Comparison of ENCODE assay signal across 7 cellular contexts in genomic region chr2:219207254-219207883, GRCh38. TPM values are rescaled to one million over a fixed set of nuclear protein-coding genes. Genes with fewer than 3 reads are reported as not detected.
DNase-seq lines count a peak whose midpoint lies in the region; FAIRE-seq and TF ChIP-seq lines count a peak whose summit lies in the region.

No MANE protein-coding gene starts in this region.

- peaks cover 11% of the 10 kb centered on the region for H3K4me1 Mint-ChIP-seq in astrocyte (ENCODE audit: low read depth, unreplicated experiment)

- H2AFZ ChIP-seq in astrocyte (ENCODE audit: low read depth, low read length), result peak overlapping the region; percentile 43

- peak overlapping the region; percentile 58 for H3K4me3 ChIP-seq in Jurkat, Clone E6-1 (ENCODE audit: low read length)
- H3K4me3 ChIP-seq in astrocyte (ENCODE audit: insufficient read depth, low read depth, low read length), result peak overlapping the region; percentile 66
- H3K4me3 ChIP-seq in kidney (ENCODE audit: low read length in 2 of 2), result peak overlapping the region; percentile 74 to 89

- H3K4me1 ChIP-seq in astrocyte (ENCODE audit: insufficient read depth, low read length) (peaks cover 16% of the 10 kb centered on the region), kidney (ENCODE audit: control insufficient read depth in 1 of 2, insufficient read depth in 1 of 2, low read depth in 1 of 2, low read length in 2 of 2) (peaks cover 8 to 14% of the 10 kb centered on the region in 2 donors)

- TF ChIP-seq CTCF in astrocyte (IDR thresholded peaks at IDR 0.05; ENCODE audit: insufficient read depth, low read depth, low read length), result no peak
- TF ChIP-seq CTCF in kidney (IDR thresholded peaks at IDR 0.05; ENCODE audit: borderline replicate concordance, extremely low read depth, insufficient read depth), result no peak

- H3K36me3 Mint-ChIP-seq in astrocyte (ENCODE audit: low read depth, unreplicated experiment), result peaks cover 8% of the 10 kb centered on the region

- no peaks in the 10 kb centered on the region for H3K27me3 ChIP-seq in astrocyte (ENCODE audit: insufficient read depth, low read length)

- no peaks in the 10 kb centered on the region for H3K36me3 ChIP-seq in astrocyte (ENCODE audit: insufficient read depth, low read length)
- peaks cover 10 to 19% of the 10 kb centered on the region in 2 donors for H3K36me3 ChIP-seq in kidney (ENCODE audit: control insufficient read depth in 1 of 2, insufficient read depth in 2 of 2, low read length in 2 of 2)

- intact Hi-C loops in kidney (cut with DNase I), result no loop called here

- H4K20me1 ChIP-seq in astrocyte (ENCODE audit: insufficient read depth, low read length), result peaks cover 15% of the 10 kb centered on the region

- H3K9me3 Mint-ChIP-seq in astrocyte (ENCODE audit: unreplicated experiment), result no peaks in the 10 kb centered on the region

- H3K4me3 Mint-ChIP-seq in astrocyte (ENCODE audit: unreplicated experiment), result peak overlapping the region; percentile 81

- peaks cover 6% of the 10 kb centered on the region for H3K79me2 ChIP-seq in astrocyte (ENCODE audit: insufficient read depth, low read length)

- no peak overlapping the region for H3K27ac Mint-ChIP-seq in astrocyte (ENCODE audit: unreplicated experiment)

- H3K9me3 ChIP-seq in astrocyte (ENCODE audit: insufficient read depth, low read depth, low read length), result no peaks in the 10 kb centered on the region
- no peaks in the 10 kb centered on the region for H3K9me3 ChIP-seq in kidney (ENCODE audit: control insufficient read depth in 1 of 2, low read length in 2 of 2)

- H3K27me3 Mint-ChIP-seq in astrocyte (ENCODE audit: low read depth, unreplicated experiment), result peaks cover 2% of the 10 kb centered on the region

- H3K9ac ChIP-seq in astrocyte (ENCODE audit: low read length) (peak overlapping the region; percentile 77), kidney (ENCODE audit: low read length in 2 of 2) (peak overlapping the region; percentile 26 to 57)

- peak overlapping the region; percentile 75 for H3K27ac ChIP-seq in astrocyte (ENCODE audit: low read depth, low read length)
- H3K27ac ChIP-seq in kidney (ENCODE audit: low read depth in 2 of 2, low read length in 2 of 2), result peak overlapping the region; percentile 97 to 98
- peak overlapping the region; percentile 97 for H3K27ac ChIP-seq in temporal lobe (ENCODE audit: low read depth, low read length)

- FAIRE-seq in astrocyte (lab: Jason Lieb, UNC) (no peak), kidney (lab: Jason Lieb, UNC) (no peak)

- peak overlapping the region; percentile 83 for H3K4me2 ChIP-seq in astrocyte (ENCODE audit: low read length)

- DNase-seq in Jurkat, Clone E6-1 (ENCODE audit: low read depth, low spot score), result no peak
- DNase-seq in astrocyte (ENCODE audit: low read depth) (no peak), kidney (peak; percentile 56), kidney glomerular epithelial cell (lab: John Stamatoyannopoulos, UW) (no peak), NCI-H187 treated with DMSO at 0.1 percent for 48 hours (lab: John Stamatoyannopoulos, UW) (no peak), SIG-M5 (lab: John Stamatoyannopoulos, UW) (no peak)

RNA-seq across cellular contexts. Expression of gene ZFAND2B, which starts 0.8 kb away (rescaled TPM):
- 49.7 TPM for polyA plus RNA-seq in Jurkat, Clone E6-1 (2012; ENCODE audit: insufficient read depth, insufficient read length)
- total RNA-seq in astrocyte (20.7 and 24.0 TPM in 2 replicates), kidney (44.8 TPM), temporal lobe (6.6 TPM)
- polyA plus RNA-seq in kidney (ENCODE audit: insufficient read depth, low read depth, low replicate concordance), result 72.6 TPM

RNA-seq across cellular contexts. Expression of gene ABCB6, which starts 11.4 kb away (rescaled TPM):
- 23.6 TPM for polyA plus RNA-seq in Jurkat, Clone E6-1 (2012; ENCODE audit: insufficient read depth, insufficient read length)
- total RNA-seq in astrocyte, result 12.5 and 13.2 TPM in 2 replicates
- 17.8 TPM for total RNA-seq in kidney
- polyA plus RNA-seq in kidney (ENCODE audit: insufficient read depth, low read depth, low replicate concordance), result 53.6 TPM
- total RNA-seq in temporal lobe, result 17.7 TPM

RNA-seq across cellular contexts. Expression of gene ATG9A, which starts 22.1 kb away (rescaled TPM):
- 23.9 TPM for polyA plus RNA-seq in Jurkat, Clone E6-1 (2012; ENCODE audit: insufficient read depth, insufficient read length)
- 48.8 and 57.0 TPM in 2 replicates for total RNA-seq in astrocyte
- total RNA-seq in kidney, result 41.5 TPM
- 24.0 TPM for polyA plus RNA-seq in kidney (ENCODE audit: insufficient read depth, low read depth, low replicate concordance)
- 22.4 TPM for total RNA-seq in temporal lobe

RNA-seq across cellular contexts. Expression of gene ANKZF1, which starts 22.2 kb away (rescaled TPM):
- 60.0 TPM for polyA plus RNA-seq in Jurkat, Clone E6-1 (2012; ENCODE audit: insufficient read depth, insufficient read length)
- total RNA-seq in astrocyte, result 41.6 and 43.8 TPM in 2 replicates
- 48.9 TPM for total RNA-seq in kidney
- 26.6 TPM for polyA plus RNA-seq in kidney (ENCODE audit: insufficient read depth, low read depth, low replicate concordance)
- total RNA-seq in temporal lobe, result 25.3 TPM

RNA-seq across cellular contexts. Expression of gene RETREG2, which starts 29.3 kb away (rescaled TPM):
- polyA plus RNA-seq in Jurkat, Clone E6-1 (2012; ENCODE audit: insufficient read depth, insufficient read length), result 56.6 TPM
- 54.8 and 55.2 TPM in 2 replicates for total RNA-seq in astrocyte
- total RNA-seq in kidney, result 106 TPM
- polyA plus RNA-seq in kidney (ENCODE audit: insufficient read depth, low read depth, low replicate concordance), result 112 TPM
- total RNA-seq in temporal lobe, result 44.0 TPM
